Comparison of ENCODE assay signal across 8 cellular contexts in genomic region chrX:136879001-136879667, GRCh38. TPM values are rescaled to one million over a fixed set of nuclear protein-coding genes. Genes with fewer than 3 reads are reported as not detected.
DNase-seq lines count a peak whose midpoint lies in the region; ATAC-seq, FAIRE-seq and TF ChIP-seq lines count a peak whose summit lies in the region.

No MANE protein-coding gene starts in this region.

- TF ChIP-seq RAD21 in K562 (CRISPR knock-in tag; conservative IDR thresholded peaks at IDR 0.05 in 1 of 2, IDR thresholded peaks at IDR 0.05 in 1 of 2): no peak

- CTCF ChIA-PET in K562 (lab: Yijun Ruan, JAX; ENCODE audit: low intra/inter-chr PET ratio): no interaction called here

- TF ChIP-seq POLR2A in K562 (conservative IDR thresholded peaks at IDR 0.05) (no peak), right lobe of liver (IDR thresholded peaks at IDR 0.05) (no peak)

- H3K9ac ChIP-seq in K562 (ENCODE audit: insufficient read depth in 1 of 2, low read depth in 2 of 2, low read length in 2 of 2): peak overlapping the region; percentile 93 to 100; a peak in 3 of 4 replicates

- H3K27ac ChIP-seq in heart right ventricle (peak overlapping the region in 9 of 10 donors; percentile 86 to 97 (median 94)), K562 (ENCODE audit: extremely low read depth, low read depth, low read length) (peak overlapping the region; percentile 88), right lobe of liver (peak overlapping the region; percentile 80 to 87 (median 82))

- peaks cover 23% of the 10 kb centered on the region for H4K20me1 ChIP-seq in K562 (replicated peaks; ENCODE audit: control insufficient read depth, insufficient read depth, low read length)

- H3K4me1 ChIP-seq in heart right ventricle (peaks cover 0 to 32% (median 7%) of the 10 kb centered on the region in 9 donors), K562 (replicated peaks in 1 of 2; ENCODE audit: control insufficient read depth in 2 of 2, insufficient read depth in 2 of 2, low read length in 2 of 2) (peaks cover 8 to 22% of the 10 kb centered on the region in 2 experiments; a peak in 3 of 5 replicates), right lobe of liver (no peaks in the 10 kb centered on the region)

- no peak for TF ChIP-seq EP300 in K562 (IDR thresholded peaks at IDR 0.05; ENCODE audit: low read length)

- 4 to 8% methylated on average over 10 of the region's 10 CpGs for WGBS in heart right ventricle, 2 donors
- 1% methylated on average over 9 of the region's 10 CpGs for WGBS in K562 (ENCODE audit: insufficient coverage, low coverage, missing lambda C conversion rate)
- 14% methylated on average over 10 of the region's 10 CpGs for WGBS in right lobe of liver (ENCODE audit: insufficient coverage, low coverage, low lambda C conversion rate, missing lambda C conversion rate)

- H3K9me3 ChIP-seq in heart right ventricle (no peaks in the 10 kb centered on the region), K562 (replicated peaks; ENCODE audit: control insufficient read depth, insufficient read depth, low read depth, low read length) (no peaks in the 10 kb centered on the region), right lobe of liver (no peaks in the 10 kb centered on the region)

- peak overlapping the region; percentile 97 for H3K27ac Mint-ChIP-seq in type B pancreatic cell

- peak in 1 of 8 donors; percentile 30 for ATAC-seq in heart right ventricle
- no peak for ATAC-seq in Right ventricle myocardium inferior
- ATAC-seq in K562: no peak
- ATAC-seq in right lobe of liver: no peak

- TF ChIP-seq CTCF in heart right ventricle (IDR thresholded peaks at IDR 0.05) (no peak), K562 (IDR thresholded peaks at IDR 0.05 in 2 of 3, conservative IDR thresholded peaks at IDR 0.05 in 1 of 3; ENCODE audit: insufficient read depth in 2 of 3, low read depth in 1 of 3, low read length in 3 of 3) (no peak), right lobe of liver (IDR thresholded peaks at IDR 0.05) (no peak), type B pancreatic cell (conservative IDR thresholded peaks at IDR 0.05) (no peak), GM13977 (IDR thresholded peaks at IDR 0.05; ENCODE audit: extremely low read depth, insufficient read depth, missing control alignments) (no peak)

- no peak for FAIRE-seq in K562 (lab: Jason Lieb, UNC)

- intact Hi-C loops in heart right ventricle (cut with DNase I) (loop anchor here in 3 of 10 donors (5.0 to 10.0 kb wide), 3 partner anchors 112 to 144 kb away; no protein-coding TSS in a partner anchor), Right ventricle myocardium inferior (cut with DNase I) (no loop called here), K562 (cut with micrococcal nuclease) (no loop called here), right lobe of liver (cut with DNase I) (no loop called here)

- H3K27me3 ChIP-seq in heart right ventricle: no peaks in the 10 kb centered on the region
- no peaks in the 10 kb centered on the region for H3K27me3 ChIP-seq in K562 (ENCODE audit: control insufficient read depth in 2 of 2, insufficient read depth in 2 of 2, low read length in 2 of 2)
- H3K27me3 ChIP-seq in right lobe of liver: no peaks in the 10 kb centered on the region

- no peaks in the 10 kb centered on the region for H3K9me3 Mint-ChIP-seq in type B pancreatic cell

- peaks cover 29% of the 10 kb centered on the region for H3K36me3 Mint-ChIP-seq in type B pancreatic cell

- no TSS peak for BruUV-seq in K562 (replicated peaks; lab: Mats Ljungman, UMichigan)

- H3K4me3 Mint-ChIP-seq in type B pancreatic cell: peak overlapping the region; percentile 93

- H3K36me3 ChIP-seq in heart right ventricle (peaks cover 0 to 50% (median 7%) of the 10 kb centered on the region in 9 donors), K562 (ENCODE audit: control insufficient read depth, insufficient read depth, low read length) (peaks cover 57% of the 10 kb centered on the region), right lobe of liver (peaks cover 0 to 39% (median 11%) of the 10 kb centered on the region in 4 donors)

- DNase-seq in heart right ventricle (no peak), Right ventricle myocardium inferior (ENCODE audit: missing footprints) (no peak), K562 (ENCODE audit: extremely low read depth in 1 of 4, low spot score in 3 of 4) (no peak), right lobe of liver (no peak), type B pancreatic cell (ENCODE audit: extremely low spot score, unreplicated experiment) (no peak), GM13977 (ENCODE audit: low spot score) (no peak), AG08396 (ENCODE audit: low spot score) (no peak), NCI-H510A (lab: John Stamatoyannopoulos, UW) (no peak)

- POLR2A ChIA-PET in K562 (lab: Yijun Ruan, JAX): interaction anchor here (0.8 to 2.4 kb wide), 15 partner anchors 8 to 123 kb away, joined by 3 to 43 read pairs (median 4); no protein-coding TSS in a partner anchor

- H3K4me3 ChIP-seq in heart right ventricle: peak overlapping the region; percentile 50 to 92 (median 79)
- peak overlapping the region; percentile 91 for H3K4me3 ChIP-seq in K562
- H3K4me3 ChIP-seq in right lobe of liver: peak overlapping the region; percentile 58 to 67 (median 62)

- H3K27me3 Mint-ChIP-seq in type B pancreatic cell: no peaks in the 10 kb centered on the region

- peak overlapping the region; percentile 90 for H3K4me2 ChIP-seq in K562 (ENCODE audit: insufficient read depth, low read length)

- H2AFZ ChIP-seq in K562 (ENCODE audit: low read depth, low read length): no peak overlapping the region

- H3K4me1 Mint-ChIP-seq in type B pancreatic cell (ENCODE audit: unreplicated experiment): no peaks in the 10 kb centered on the region

- peaks cover 70% of the 10 kb centered on the region for H3K79me2 ChIP-seq in K562 (ENCODE audit: control insufficient read depth, insufficient read depth, low read length)

- in situ Hi-C loops in K562 (cut with MboI) (loop anchor here (5.0 kb wide), 1 partner anchor 48 kb away; no protein-coding TSS in a partner anchor), GM13977 (cut with MboI; ENCODE audit: low pct_unique_long_range_greater_than_20kb, low sequenced_read_pairs, unreplicated experiment) (no loop called here)

- no peaks in the 10 kb centered on the region for H3K9me1 ChIP-seq in K562 (ENCODE audit: control insufficient read depth, insufficient read depth, low read length)

TF ChIP-seq in K562, 482 proteins besides CTCF, POLR2A, EP300 and RAD21 (continues in another document):
- TF ChIP-seq HDAC1 (IDR thresholded peaks at IDR 0.05): no peak
- TF ChIP-seq CHCHD3 (CRISPR knock-in tag; IDR thresholded peaks at IDR 0.05): no peak
- TF ChIP-seq ZNF384 (IDR thresholded peaks at IDR 0.05; ENCODE audit: low read depth, low read length): 0 out of 2 replicates have a peak, but pooled peaks have one; percentile 42
- no peak for TF ChIP-seq ERF (CRISPR knock-in tag; IDR thresholded peaks at IDR 0.05)
- TF ChIP-seq, protein P1, sequence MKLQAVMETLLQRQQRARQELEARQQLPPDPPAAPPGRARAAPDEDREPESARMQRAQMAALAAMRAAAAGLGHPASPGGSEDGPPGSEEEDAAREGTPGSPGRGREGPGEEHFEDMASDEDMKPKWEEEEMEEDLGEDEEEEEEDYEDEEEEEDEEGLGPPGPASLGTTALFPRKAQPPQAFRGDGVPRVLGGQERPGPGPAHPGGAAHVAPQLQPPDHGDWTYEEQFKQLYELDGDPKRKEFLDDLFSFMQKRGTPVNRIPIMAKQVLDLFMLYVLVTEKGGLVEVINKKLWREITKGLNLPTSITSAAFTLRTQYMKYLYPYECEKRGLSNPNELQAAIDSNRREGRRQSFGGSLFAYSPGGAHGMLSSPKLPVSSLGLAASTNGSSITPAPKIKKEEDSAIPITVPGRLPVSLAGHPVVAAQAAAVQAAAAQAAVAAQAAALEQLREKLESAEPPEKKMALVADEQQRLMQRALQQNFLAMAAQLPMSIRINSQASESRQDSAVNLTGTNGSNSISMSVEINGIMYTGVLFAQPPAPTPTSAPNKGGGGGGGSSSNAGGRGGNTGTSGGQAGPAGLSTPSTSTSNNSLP (IDR thresholded peaks at IDR 0.05; ENCODE audit: borderline replicate concordance, low read depth, low read length): no peak
- TF ChIP-seq FOS (IDR thresholded peaks at IDR 0.05; ENCODE audit: extremely low read depth, insufficient read length): no peak
- no peak for TF ChIP-seq TFAP4 (CRISPR knock-in tag; IDR thresholded peaks at IDR 0.05; ENCODE audit: borderline replicate concordance)
- no peak for TF ChIP-seq ARNT (IDR thresholded peaks at IDR 0.05)
- TF ChIP-seq JUN (IDR thresholded peaks at IDR 0.05; ENCODE audit: borderline replicate concordance, low read depth, low read length): no peak
- no peak for TF ChIP-seq JUN (CRISPR knock-in tag; IDR thresholded peaks at IDR 0.05; ENCODE audit: borderline replicate concordance)

RNA-seq across cellular contexts. Expression of gene RBMX, which starts 1.4 kb away (rescaled TPM):
- total RNA-seq in heart right ventricle: 100 to 1,000 TPM in 3 of 10 donors, 10 to 100 TPM in 7; 85.7 to 107 (median 91.0) TPM
- 10 to 100 TPM; 45.0 to 70.4 TPM for polyA plus RNA-seq in heart right ventricle
- total RNA-seq in Right ventricle myocardium inferior: 73.5 TPM
- 379 and 688 TPM in 2 replicates for total RNA-seq in K562 (2011; cell fraction: chromatin; rRNA removed; ENCODE audit: low replicate concordance)
- 193 and 197 TPM in 2 replicates for total RNA-seq in K562 (2011; cell fraction: nucleolus; rRNA removed)
- 341 and 464 TPM in 2 replicates for total RNA-seq in K562 (2011; cell fraction: nucleoplasm; rRNA removed)
- 475 and 540 TPM in 2 replicates for total RNA-seq in K562 (2014; rRNA removed)
- 671 and 744 TPM in 2 replicates for total RNA-seq in K562 (2014; rRNA removed; fragmentation: Illumina TruSeq; extraction: Trizol)
- total RNA-seq in K562 (2015; rRNA removed; fragmentation: Illumina TruSeq; extraction: Trizol): 587 and 622 TPM in 2 replicates
- 421 and 459 TPM in 2 replicates for total RNA-seq in K562 (2021)
- polyA plus RNA-seq in K562 (2011; rRNA removed): 461 and 523 TPM in 2 replicates
- 199 and 265 TPM in 2 replicates for polyA plus RNA-seq in K562 (2011; cell fraction: cytosol; rRNA removed)
- polyA plus RNA-seq in K562 (2011; cell fraction: nucleus; rRNA removed): 464 and 535 TPM in 2 replicates
- 368 and 402 TPM in 2 replicates for polyA plus RNA-seq in K562 (2012)
- 534 and 616 TPM in 2 replicates for polyA plus RNA-seq in K562 (2014; fragmentation: Illumina TruSeq; extraction: Trizol)
- polyA plus RNA-seq in K562 (2014; fragmentation: Nextera tagmentation; extraction: Ambion mirVana): 100 to 1,000 TPM; 468 to 638 TPM
- polyA plus RNA-seq in K562 (2014; rRNA removed): 352 and 405 TPM in 2 replicates
- 441 and 529 TPM in 2 replicates for polyA minus RNA-seq in K562 (2011; rRNA and poly(A)+ RNA removed)
- 333 and 352 TPM in 2 replicates for polyA minus RNA-seq in K562 (2011; cell fraction: cytosol; rRNA and poly(A)+ RNA removed)
- polyA minus RNA-seq in K562 (2011; cell fraction: nucleus; rRNA and poly(A)+ RNA removed): 173 and 327 TPM in 2 replicates
- total RNA-seq in right lobe of liver: 10 to 100 TPM; 28.7 to 62.6 (median 40.9) TPM
- 181 and 369 TPM in 2 replicates for total RNA-seq in type B pancreatic cell (ENCODE audit: low replicate concordance)
